Comparison of ENCODE assay signal across 1 cellular context in genomic region chr14:103078420-103078749, GRCh38.
TF ChIP-seq lines count a peak whose summit lies in the region.

No MANE protein-coding gene starts in this region.

TF ChIP-seq in WTC11, 78 proteins besides CTCF, POLR2A, EP300 and RAD21 (continued from another document):
- TF ChIP-seq, protein P1, sequence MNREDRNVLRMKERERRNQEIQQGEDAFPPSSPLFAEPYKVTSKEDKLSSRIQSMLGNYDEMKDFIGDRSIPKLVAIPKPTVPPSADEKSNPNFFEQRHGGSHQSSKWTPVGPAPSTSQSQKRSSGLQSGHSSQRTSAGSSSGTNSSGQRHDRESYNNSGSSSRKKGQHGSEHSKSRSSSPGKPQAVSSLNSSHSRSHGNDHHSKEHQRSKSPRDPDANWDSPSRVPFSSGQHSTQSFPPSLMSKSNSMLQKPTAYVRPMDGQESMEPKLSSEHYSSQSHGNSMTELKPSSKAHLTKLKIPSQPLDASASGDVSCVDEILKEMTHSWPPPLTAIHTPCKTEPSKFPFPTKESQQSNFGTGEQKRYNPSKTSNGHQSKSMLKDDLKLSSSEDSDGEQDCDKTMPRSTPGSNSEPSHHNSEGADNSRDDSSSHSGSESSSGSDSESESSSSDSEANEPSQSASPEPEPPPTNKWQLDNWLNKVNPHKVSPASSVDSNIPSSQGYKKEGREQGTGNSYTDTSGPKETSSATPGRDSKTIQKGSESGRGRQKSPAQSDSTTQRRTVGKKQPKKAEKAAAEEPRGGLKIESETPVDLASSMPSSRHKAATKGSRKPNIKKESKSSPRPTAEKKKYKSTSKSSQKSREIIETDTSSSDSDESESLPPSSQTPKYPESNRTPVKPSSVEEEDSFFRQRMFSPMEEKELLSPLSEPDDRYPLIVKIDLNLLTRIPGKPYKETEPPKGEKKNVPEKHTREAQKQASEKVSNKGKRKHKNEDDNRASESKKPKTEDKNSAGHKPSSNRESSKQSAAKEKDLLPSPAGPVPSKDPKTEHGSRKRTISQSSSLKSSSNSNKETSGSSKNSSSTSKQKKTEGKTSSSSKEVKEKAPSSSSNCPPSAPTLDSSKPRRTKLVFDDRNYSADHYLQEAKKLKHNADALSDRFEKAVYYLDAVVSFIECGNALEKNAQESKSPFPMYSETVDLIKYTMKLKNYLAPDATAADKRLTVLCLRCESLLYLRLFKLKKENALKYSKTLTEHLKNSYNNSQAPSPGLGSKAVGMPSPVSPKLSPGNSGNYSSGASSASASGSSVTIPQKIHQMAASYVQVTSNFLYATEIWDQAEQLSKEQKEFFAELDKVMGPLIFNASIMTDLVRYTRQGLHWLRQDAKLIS (CRISPR knock-in tag; IDR thresholded peaks at IDR 0.05; ENCODE audit: borderline replicate concordance) = no peak
- TF ChIP-seq ATF2 (CRISPR knock-in tag; IDR thresholded peaks at IDR 0.05; ENCODE audit: borderline replicate concordance, low read depth) = no peak
- TF ChIP-seq NFE2L1 (CRISPR knock-in tag; IDR thresholded peaks at IDR 0.05) = no peak
- no peak for TF ChIP-seq FOXK1 (CRISPR knock-in tag; IDR thresholded peaks at IDR 0.05)
- TF ChIP-seq PRRX2 (CRISPR knock-in tag; IDR thresholded peaks at IDR 0.05) = no peak
